Comparison of ENCODE assay signal across 15 cellular contexts in the genomic region with DNA sequence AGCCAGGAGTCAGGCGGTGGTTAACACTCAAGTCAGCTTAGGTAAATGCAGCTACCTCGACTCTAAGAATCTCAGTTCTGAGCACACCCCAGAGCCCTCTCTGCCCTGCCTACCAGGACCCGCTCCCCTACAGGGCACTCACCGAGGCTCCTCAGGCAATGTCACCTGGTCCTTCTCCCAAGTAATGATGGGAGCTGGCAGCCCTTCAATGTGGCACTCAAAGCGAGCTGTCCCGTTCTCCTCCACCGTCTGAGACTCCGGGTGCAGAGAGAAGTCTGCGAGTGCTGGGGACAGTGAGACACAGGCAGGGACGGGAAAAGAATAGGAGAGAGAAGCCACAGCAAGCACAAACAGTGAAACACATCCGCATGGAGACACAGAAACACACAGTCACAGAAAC. TPM values are rescaled to one million over a fixed set of nuclear protein-coding genes. Genes with fewer than 3 reads are reported as not detected.
A peak's percentile ranks its signal among the peaks of the same experiment; 100 is the strongest.
DNase-seq lines count a peak whose midpoint lies in the region; ATAC-seq and TF ChIP-seq lines count a peak whose summit lies in the region.
"Had no signal": no experiment of that assay in that cellular context is flagged by ENCODE, and none has a peak within 500 bp of the region (broad histone marks: within the 10 kb centered on the region; RNA-seq: fewer than 3 reads in every experiment).

No MANE protein-coding gene starts in this region.

- TF ChIP-seq CTCF in OCI-LY3 (IDR thresholded peaks at IDR 0.05; ENCODE audit: low read depth, low read length) (no peak), chondrocyte (IDR thresholded peaks at IDR 0.05) (no peak), neural crest cell (conservative IDR thresholded peaks at IDR 0.05) (no peak)

- H3K27me3 ChIP-seq in OCI-LY3 (ENCODE audit: low read depth, low read length), result peaks cover 42% of the 10 kb centered on the region

- H3K4me3 Mint-ChIP-seq in chondrocyte (ENCODE audit: unreplicated experiment) (no peak overlapping the region), neural crest cell (peak overlapping the region; percentile 23)

- H3K27ac ChIP-seq in OCI-LY3 (ENCODE audit: low read length), result no peak overlapping the region
- H3K27ac ChIP-seq: SK-N-MC had no signal

- H3K27me3 Mint-ChIP-seq in chondrocyte (ENCODE audit: low read depth), result no peaks in the 10 kb centered on the region
- H3K27me3 Mint-ChIP-seq in neural crest cell (ENCODE audit: low read depth), result no peaks in the 10 kb centered on the region

- H3K9me3 ChIP-seq in OCI-LY3 (ENCODE audit: insufficient read depth, low read length), result no peaks in the 10 kb centered on the region

- no peaks in the 10 kb centered on the region for H4K20me1 ChIP-seq in OCI-LY3 (ENCODE audit: insufficient read depth, low read length)

- H3K36me3 Mint-ChIP-seq in chondrocyte (ENCODE audit: low read depth) (peaks cover 7% of the 10 kb centered on the region), neural crest cell (ENCODE audit: low read depth) (no peaks in the 10 kb centered on the region)

- no peaks in the 10 kb centered on the region for H3K79me2 ChIP-seq in OCI-LY3 (ENCODE audit: low read length)

- H3K4me3 ChIP-seq in OCI-LY3 (ENCODE audit: low read length), result no peak overlapping the region
- H3K4me3 ChIP-seq: SK-N-MC had no signal

- H3K4me1 ChIP-seq in OCI-LY3 (ENCODE audit: low read length), result peaks cover 21% of the 10 kb centered on the region

- DNase-seq in chondrocyte (ENCODE audit: low spot score), result peak; percentile 41
- DNase-seq in neural crest cell (ENCODE audit: low read depth, low spot score), result no peak
- DNase-seq in NCI-H774 (lab: John Stamatoyannopoulos, UW), result no peak
- DNase-seq in stimulated activated CD4-positive, alpha-beta T cell treated with anti-CD3 and anti-CD28 coated beads, Interleukin-4, amount 100 ng/mL, for 1 hour, result no peak
- DNase-seq in NOMO-1 treated with DMSO at 0.1 percent for 48 hours (lab: John Stamatoyannopoulos, UW; ENCODE audit: unreplicated experiment), result no peak
- DNase-seq: DMS153, NCI-H1436, NCI-H2029 treated with DMSO at 0.1 percent for 48 hours, NCI-H524 had no signal

- H3K4me2 ChIP-seq in OCI-LY3 (ENCODE audit: low read length), result peak overlapping the region; percentile 65

- H3K27ac Mint-ChIP-seq in chondrocyte (ENCODE audit: unreplicated experiment), result no peak overlapping the region
- no peak overlapping the region for H3K27ac Mint-ChIP-seq in neural crest cell (ENCODE audit: unreplicated experiment)

- no peaks in the 10 kb centered on the region for H3K36me3 ChIP-seq in OCI-LY3 (replicated peaks; ENCODE audit: low read depth, low read length)

- H2AFZ ChIP-seq in OCI-LY3 (ENCODE audit: low read depth, low read length), result no peak overlapping the region

- H3K4me1 Mint-ChIP-seq in chondrocyte (ENCODE audit: low read depth) (peaks cover 71% of the 10 kb centered on the region), neural crest cell (peaks cover 23% of the 10 kb centered on the region)

- H3K9me3 Mint-ChIP-seq in chondrocyte (ENCODE audit: low read depth) (no peaks in the 10 kb centered on the region), neural crest cell (no peaks in the 10 kb centered on the region)

- no peak for ATAC-seq in GM21381 (IDR thresholded peaks at IDR 0.05; ENCODE audit: unreplicated experiment)
- ATAC-seq: HCT116, Right ventricle myocardium inferior had no signal

- no peak overlapping the region for H3K9ac ChIP-seq in OCI-LY3 (ENCODE audit: low read length)

RNA-seq across cellular contexts. Expression of a gene that starts 12.7 kb away (rescaled TPM):
- total RNA-seq in chondrocyte (41.4 to 48.6 TPM (median 47.2 TPM) in 3 replicates), neural crest cell (19.8 and 19.9 TPM in 2 replicates)

RNA-seq across cellular contexts. Expression of a gene that starts 32.2 kb away (rescaled TPM):
- total RNA-seq in chondrocyte, result 0.13 to 0.31 TPM (median 0.27 TPM) in 3 replicates
- 298 and 300 TPM in 2 replicates for total RNA-seq in neural crest cell
- total RNA-seq: PC-3 had no signal

Comparison
In these comparisons a context has a peak if more than half of its experiments do, and no peak if none do; other contexts are left out.
1. RNA of a gene that starts 32.2 kb away (total RNA-seq): 298 to 300 TPM in neural crest cell; 0.13 to 0.31 TPM in chondrocyte; every median in the first group is over 100 times any median in the second.